ENCODE assay signal across 13 cellular contexts in genomic region chr10:109740436-109740835, GRCh38.
"Had no signal": no experiment of that assay in that cellular context is flagged by ENCODE, and none has a peak within 500 bp of the region (broad histone marks: within the 10 kb centered on the region; RNA-seq: fewer than 3 reads in every experiment).

No MANE protein-coding gene starts in this region.

- H3K9me3 ChIP-seq: neutrophil had no signal

- DNase-seq: activated B cell treated with CpG ODN at 0.5 μM for 24 hours; activated CD4-positive, alpha-beta T cell treated with anti-CD3 and anti-CD28 coated beads, Interleukin-2, amount 10 ng/mL, durations not matched to agents 7 days and 5 days; activated CD8-positive, alpha-beta memory T cell treated with anti-CD3 and anti-CD28 coated beads for 24 hours; activated naive CD4-positive, alpha-beta T cell treated with anti-CD3 and anti-CD28 coated beads, Interleukin-2, amount 50 U/mL, for 16 hours; foreskin melanocyte; naive thymus-derived CD8-positive, alpha-beta T cell; posterior cingulate gyrus; right cardiac atrium; stimulated activated CD4-positive, alpha-beta T cell treated with anti-CD3 and anti-CD28 coated beads, Interleukin-12 subunit alpha, Interleukin-12 subunit beta, amount 100 ng/mL, for 4 hours; stimulated activated naive CD8-positive, alpha-beta T cell treated with anti-CD3 and anti-CD28 coated beads, Interleukin-15, Interleukin-2, amounts not matched to agents 100 U/mL and 50 U/mL, for 24 hours; T-helper 2 cell had no signal

- H3K27me3 ChIP-seq: neutrophil had no signal

- H3K36me3 ChIP-seq: neutrophil had no signal

- H3K27ac ChIP-seq: neutrophil had no signal

- ATAC-seq: esophagus mucosa; naive thymus-derived CD8-positive, alpha-beta T cell; right cardiac atrium; stimulated activated naive CD8-positive, alpha-beta T cell treated with anti-CD3 and anti-CD28 coated beads, Interleukin-15, Interleukin-2, amounts not matched to agents 100 U/mL and 50 U/mL, for 24 hours had no signal
